ENCODE assay signal across 21 cellular contexts in genomic region chr6:167124753-167125152, GRCh38. TPM values are rescaled to one million over a fixed set of nuclear protein-coding genes. Genes with fewer than 3 reads are reported as not detected.
A peak's percentile ranks its signal among the peaks of the same experiment; 100 is the strongest.
DNase-seq lines count a peak whose midpoint lies in the region; ATAC-seq, FAIRE-seq and TF ChIP-seq lines count a peak whose summit lies in the region.
"Had no signal": no experiment of that assay in that cellular context is flagged by ENCODE, and none has a peak within 500 bp of the region (broad histone marks: within the 10 kb centered on the region; RNA-seq: fewer than 3 reads in every experiment).

No MANE protein-coding gene starts in this region.

- H3K27me3 ChIP-seq in spleen (replicated peaks in 1 of 7): peaks cover 0 to 8% (median 0%) of the 10 kb centered on the region in 7 donors

- peak overlapping the region; percentile 21 to 70 (median 40) for H3K4me3 ChIP-seq in spleen

- TF ChIP-seq POLR2A in GM12892 (IDR thresholded peaks at IDR 0.05; ENCODE audit: low read depth, low read length): no peak
- TF ChIP-seq POLR2A in spleen (IDR thresholded peaks at IDR 0.05): no peak

- peaks cover 25% of the 10 kb centered on the region for H3K4me1 Mint-ChIP-seq in activated CD4-positive, alpha-beta T cell treated with anti-CD3 and anti-CD28 coated beads, Interleukin-2, amount 10 ng/mL, durations not matched to agents 7 days and 5 days
- H3K4me1 Mint-ChIP-seq in T-helper 17 cell: peaks cover 57% of the 10 kb centered on the region

- H3K36me3 ChIP-seq in spleen: peaks cover 0 to 16% (median 0%) of the 10 kb centered on the region in 6 donors

- peaks cover 2% of the 10 kb centered on the region for H3K9me3 Mint-ChIP-seq in activated CD4-positive, alpha-beta T cell treated with anti-CD3 and anti-CD28 coated beads, Interleukin-2, amount 10 ng/mL, durations not matched to agents 7 days and 5 days

- 74 to 93% (median 85%) methylated on average over 5 of the region's 5 CpGs for WGBS in spleen, 5 donors

- H3K36me3 Mint-ChIP-seq in activated CD4-positive, alpha-beta T cell treated with anti-CD3 and anti-CD28 coated beads, Interleukin-2, amount 10 ng/mL, durations not matched to agents 7 days and 5 days (ENCODE audit: low read depth): peaks cover 2% of the 10 kb centered on the region
- H3K36me3 Mint-ChIP-seq in T-helper 17 cell (ENCODE audit: low read depth): peaks cover 15% of the 10 kb centered on the region

- H3K4me3 Mint-ChIP-seq in activated CD4-positive, alpha-beta T cell treated with anti-CD3 and anti-CD28 coated beads, Interleukin-2, amount 10 ng/mL, durations not matched to agents 7 days and 5 days: peak overlapping the region; percentile 20
- no peak overlapping the region for H3K4me3 Mint-ChIP-seq in T-helper 17 cell
- H3K4me3 Mint-ChIP-seq: HFFc6 had no signal

- H3K27ac ChIP-seq in spleen: peak overlapping the region in 5 of 8 donors; percentile 77 to 93 (median 89)
- H3K27ac ChIP-seq: 22Rv1 had no signal

- no peak overlapping the region for H3K27ac Mint-ChIP-seq in activated CD4-positive, alpha-beta T cell treated with anti-CD3 and anti-CD28 coated beads, Interleukin-2, amount 10 ng/mL, durations not matched to agents 7 days and 5 days
- H3K27ac Mint-ChIP-seq in T-helper 17 cell: peak overlapping the region; percentile 100
- H3K27ac Mint-ChIP-seq: HFFc6 had no signal

- FAIRE-seq in GM12892 (lab: Jason Lieb, UNC): peak; percentile 90
- FAIRE-seq: RCC 7860 had no signal

- no peak for TF ChIP-seq CTCF in spleen (IDR thresholded peaks at IDR 0.05 in 8 of 11, conservative IDR thresholded peaks at IDR 0.05 in 3 of 11)

- POLR2A ChIA-PET in activated CD4-positive, alpha-beta T cell treated with anti-CD3 and anti-CD28 coated beads, Interleukin-2, amount 10 ng/mL, durations not matched to agents 7 days and 5 days (lab: Charles Lee): no interaction called here

- peaks cover 5 to 91% (median 51%) of the 10 kb centered on the region in 6 donors for H3K4me1 ChIP-seq in spleen

- ATAC-seq in T-helper 17 cell (no peak), GM21526 (IDR thresholded peaks at IDR 0.05; ENCODE audit: low FRiP score, unreplicated experiment) (no peak), HG02798 (IDR thresholded peaks at IDR 0.05; ENCODE audit: poor library complexity, unreplicated experiment) (no peak)
- ATAC-seq: Right ventricle myocardium inferior had no signal

- intact Hi-C loops in spleen (cut with DNase I; ENCODE audit: low total_unique reads): no loop called here

- H3K27me3 Mint-ChIP-seq in activated CD4-positive, alpha-beta T cell treated with anti-CD3 and anti-CD28 coated beads, Interleukin-2, amount 10 ng/mL, durations not matched to agents 7 days and 5 days: no peaks in the 10 kb centered on the region
- H3K27me3 Mint-ChIP-seq in T-helper 17 cell: no peaks in the 10 kb centered on the region

- no peak for DNase-seq in activated CD4-positive, alpha-beta T cell treated with anti-CD3 and anti-CD28 coated beads, Interleukin-2, amount 10 ng/mL, durations not matched to agents 7 days and 5 days
- no peak for DNase-seq in activated CD4-positive, alpha-beta T cell treated with anti-CD3 and anti-CD28 coated beads for 48 hours
- DNase-seq in GM12892 (ENCODE audit: insufficient read length) (no peak), T-helper 17 cell (no peak), spleen (no peak), germinal center (ENCODE audit: low spot score) (no peak)
- DNase-seq: DMS53, EL, H7, HFFc6, MM.1S, NCI-H1092 had no signal

- CTCF ChIA-PET in activated CD4-positive, alpha-beta T cell treated with anti-CD3 and anti-CD28 coated beads, Interleukin-2, amount 10 ng/mL, durations not matched to agents 7 days and 5 days (lab: Charles Lee): interaction anchor here (1.7 kb wide), 1 partner anchor 17 kb away, joined by 5 read pairs; no protein-coding TSS in a partner anchor

- H3K9me3 ChIP-seq in T-helper 17 cell (ENCODE audit: control insufficient read depth, low read length, poor library complexity, severe bottlenecking) (no peaks in the 10 kb centered on the region), spleen (peaks cover 0 to 5% (median 0%) of the 10 kb centered on the region in 8 donors)

RNA-seq across cellular contexts. Expression of gene CCR6, which starts 1.9 kb away (rescaled TPM):
- total RNA-seq in activated CD4-positive, alpha-beta T cell treated with anti-CD3 and anti-CD28 coated beads, Interleukin-2, amount 10 ng/mL, durations not matched to agents 7 days and 5 days: 1 to 10 TPM; 6.7 to 7.4 TPM
- polyA plus RNA-seq in GM12892 (2012; ENCODE audit: missing spikeins): 3.4 TPM
- 10 to 100 TPM; 57.4 to 60.5 TPM for total RNA-seq in T-helper 17 cell
- total RNA-seq in spleen: 10 to 100 TPM; 15.5 to 37.0 (median 19.5) TPM
- polyA plus RNA-seq in spleen: 10 to 100 TPM; 16.1 to 26.9 (median 22.7) TPM
- total RNA-seq: H7, HFFc6, LHCN-M2, NCI-H460, Right ventricle myocardium inferior, SK-MEL-5 had no signal
- polyA plus RNA-seq: AG04450 had no signal

RNA-seq across cellular contexts. Expression of gene GPR31, which starts 33.0 kb away (rescaled TPM):
- total RNA-seq in activated CD4-positive, alpha-beta T cell treated with anti-CD3 and anti-CD28 coated beads, Interleukin-2, amount 10 ng/mL, durations not matched to agents 7 days and 5 days: not detected
- polyA plus RNA-seq in GM12892 (2012; ENCODE audit: missing spikeins): not detected
- total RNA-seq in T-helper 17 cell: not detected
- total RNA-seq in spleen: 1 to 10 TPM in 1 of 7 donors, under 1 TPM in 2, not detected in 4; 0.24 to 1.0 (median 0.94) TPM
- not detected for polyA plus RNA-seq in spleen
- total RNA-seq: H7, HFFc6, LHCN-M2, NCI-H460, Right ventricle myocardium inferior, SK-MEL-5 had no signal
- polyA plus RNA-seq: AG04450 had no signal
